23 cellular contexts compared by ENCODE assay signal in genomic region chr1:40105028-40105427, GRCh38. TPM values are rescaled to one million over a fixed set of nuclear protein-coding genes. Genes with fewer than 3 reads are reported as not detected.
A peak's percentile ranks its signal among the peaks of the same experiment; 100 is the strongest.
DNase-seq lines count a peak whose midpoint lies in the region; ATAC-seq and TF ChIP-seq lines count a peak whose summit lies in the region.
"Had no signal": no experiment of that assay in that cellular context is flagged by ENCODE, and none has a peak within 500 bp of the region (broad histone marks: within the 10 kb centered on the region; RNA-seq: fewer than 3 reads in every experiment).

No MANE protein-coding gene starts in this region.

- H3K9me3 ChIP-seq in OCI-LY3 (ENCODE audit: insufficient read depth, low read length), result no peaks in the 10 kb centered on the region
- H3K9me3 ChIP-seq: BE2C had no signal

- H3K27ac Mint-ChIP-seq in activated T-cell treated with anti-CD3 and anti-CD28 coated beads, Interleukin-2, amount 50 U/mL, for 24 hours, result peak overlapping the region; percentile 26
- no peak overlapping the region for H3K27ac Mint-ChIP-seq in stimulated activated effector memory CD8-positive, alpha-beta T cell treated with anti-CD3 and anti-CD28 coated beads, Interleukin-12 subunit alpha, Interleukin-12 subunit beta, amount 100 ng/mL, for 72 hours
- H3K27ac Mint-ChIP-seq: HFFc6 had no signal

- no peak overlapping the region for H3K4me3 ChIP-seq in OCI-LY3 (ENCODE audit: low read length)
- no peak overlapping the region for H3K4me3 ChIP-seq in dorsolateral prefrontal cortex
- H3K4me3 ChIP-seq: A549; BLaER1 treated with 17β-estradiol and CSF1 and Interleukin-3, amounts not matched to agents 10 nM and 100 nM; GM23248 had no signal

- H3K27me3 ChIP-seq in OCI-LY3 (ENCODE audit: low read depth, low read length) (no peaks in the 10 kb centered on the region), dorsolateral prefrontal cortex (no peaks in the 10 kb centered on the region)
- H3K27me3 ChIP-seq: BE2C; BLaER1 treated with 17β-estradiol and CSF1 and Interleukin-3, amounts not matched to agents 10 nM and 100 nM had no signal

- no peaks in the 10 kb centered on the region for H3K36me3 Mint-ChIP-seq in activated T-cell treated with anti-CD3 and anti-CD28 coated beads, Interleukin-2, amount 50 U/mL, for 24 hours (ENCODE audit: low read depth)
- no peaks in the 10 kb centered on the region for H3K36me3 Mint-ChIP-seq in stimulated activated effector memory CD8-positive, alpha-beta T cell treated with anti-CD3 and anti-CD28 coated beads, Interleukin-12 subunit alpha, Interleukin-12 subunit beta, amount 100 ng/mL, for 72 hours
- H3K36me3 Mint-ChIP-seq: CD14-positive monocyte had no signal

- peaks cover 16% of the 10 kb centered on the region for H3K27me3 Mint-ChIP-seq in activated T-cell treated with anti-CD3 and anti-CD28 coated beads, Interleukin-2, amount 50 U/mL, for 24 hours

- H3K27ac ChIP-seq in OCI-LY3 (ENCODE audit: low read length) (peak overlapping the region; percentile 32; the same call in 1 of the 2 replicates), dorsolateral prefrontal cortex (no peak overlapping the region)
- H3K27ac ChIP-seq: A549; BLaER1 treated with 17β-estradiol and CSF1 and Interleukin-3, amounts not matched to agents 10 nM and 100 nM; GM23248 had no signal

- no peaks in the 10 kb centered on the region for H4K20me1 ChIP-seq in OCI-LY3 (ENCODE audit: insufficient read depth, low read length)
- H4K20me1 ChIP-seq: BLaER1 treated with 17β-estradiol and CSF1 and Interleukin-3, amounts not matched to agents 10 nM and 100 nM had no signal

- no peaks in the 10 kb centered on the region for H3K36me3 ChIP-seq in OCI-LY3 (replicated peaks; ENCODE audit: low read depth, low read length)
- H3K36me3 ChIP-seq: BE2C; BLaER1 treated with 17β-estradiol and CSF1 and Interleukin-3, amounts not matched to agents 10 nM and 100 nM had no signal

- no peak overlapping the region for H3K9ac ChIP-seq in OCI-LY3 (ENCODE audit: low read length)
- H3K9ac ChIP-seq: BLaER1 treated with 17β-estradiol and CSF1 and Interleukin-3, amounts not matched to agents 10 nM and 100 nM; GM23248 had no signal

- H3K4me3 Mint-ChIP-seq in activated T-cell treated with anti-CD3 and anti-CD28 coated beads, Interleukin-2, amount 50 U/mL, for 24 hours, result no peak overlapping the region
- no peak overlapping the region for H3K4me3 Mint-ChIP-seq in stimulated activated effector memory CD8-positive, alpha-beta T cell treated with anti-CD3 and anti-CD28 coated beads, Interleukin-12 subunit alpha, Interleukin-12 subunit beta, amount 100 ng/mL, for 72 hours
- H3K4me3 Mint-ChIP-seq: CD14-positive monocyte; CD4-positive, alpha-beta memory T cell; HFFc6 had no signal

- no peak for DNase-seq in activated T-cell treated with anti-CD3 and anti-CD28 coated beads, Interleukin-2, amount 50 U/mL, for 24 hours
- no peak for DNase-seq in activated T-cell treated with anti-CD3 and anti-CD28 coated beads for 4 hours
- peak; percentile 44 for DNase-seq in CD1c-positive myeloid dendritic cell (ENCODE audit: extremely low spot score)
- no peak for DNase-seq in stimulated activated effector memory CD8-positive, alpha-beta T cell treated with anti-CD3 and anti-CD28 coated beads, Interleukin-12 subunit alpha, Interleukin-12 subunit beta, amount 100 ng/mL, for 72 hours (ENCODE audit: low spot score in 2 of 2)
- no peak for DNase-seq in dorsolateral prefrontal cortex
- DNase-seq in NCI-H510A treated with DMSO at 0.1 percent for 48 hours (lab: John Stamatoyannopoulos, UW), result no peak
- DNase-seq: 8988T; ACHN; AML-193; BE2C; Calu3; CD4-positive, alpha-beta memory T cell; COR-L47; DMS53; DMS79 treated with DMSO at 0.1 percent for 48 hours; GF-D8; GM23248; H7; HFFc6 had no signal

- TF ChIP-seq CTCF in OCI-LY3 (IDR thresholded peaks at IDR 0.05; ENCODE audit: low read depth, low read length) (no peak), dorsolateral prefrontal cortex (IDR thresholded peaks at IDR 0.05 in 54 of 56, conservative IDR thresholded peaks at IDR 0.05 in 2 of 56; ENCODE audit: low read depth in 1 of 56, partially characterized antibody in 56 of 56) (no peak)

- peaks cover 10% of the 10 kb centered on the region for H3K9me3 Mint-ChIP-seq in activated T-cell treated with anti-CD3 and anti-CD28 coated beads, Interleukin-2, amount 50 U/mL, for 24 hours
- H3K9me3 Mint-ChIP-seq in stimulated activated effector memory CD8-positive, alpha-beta T cell treated with anti-CD3 and anti-CD28 coated beads, Interleukin-12 subunit alpha, Interleukin-12 subunit beta, amount 100 ng/mL, for 72 hours, result peaks cover 6% of the 10 kb centered on the region

- H2AFZ ChIP-seq in OCI-LY3 (ENCODE audit: low read depth, low read length), result no peak overlapping the region
- H2AFZ ChIP-seq: GM23248 had no signal

- H3K4me2 ChIP-seq in OCI-LY3 (ENCODE audit: low read length), result peak overlapping the region; percentile 50
- H3K4me2 ChIP-seq: A549; BLaER1 treated with 17β-estradiol and CSF1 and Interleukin-3, amounts not matched to agents 10 nM and 100 nM had no signal

- intact Hi-C loops in dorsolateral prefrontal cortex (cut with DNase I), result no loop called here

- peak; percentile 88 for ATAC-seq in stimulated activated effector memory CD8-positive, alpha-beta T cell treated with anti-CD3 and anti-CD28 coated beads, Interleukin-12 subunit alpha, Interleukin-12 subunit beta, amount 100 ng/mL, for 72 hours
- ATAC-seq: A549 had no signal

- H3K79me2 ChIP-seq in OCI-LY3 (ENCODE audit: low read length), result no peaks in the 10 kb centered on the region

- peaks cover 12% of the 10 kb centered on the region for H3K4me1 ChIP-seq in OCI-LY3 (ENCODE audit: low read length)
- H3K4me1 ChIP-seq: A549; BE2C; BLaER1 treated with 17β-estradiol and CSF1 and Interleukin-3, amounts not matched to agents 10 nM and 100 nM had no signal

- peaks cover 7% of the 10 kb centered on the region for H3K4me1 Mint-ChIP-seq in activated T-cell treated with anti-CD3 and anti-CD28 coated beads, Interleukin-2, amount 50 U/mL, for 24 hours (ENCODE audit: low read depth)
- no peaks in the 10 kb centered on the region for H3K4me1 Mint-ChIP-seq in stimulated activated effector memory CD8-positive, alpha-beta T cell treated with anti-CD3 and anti-CD28 coated beads, Interleukin-12 subunit alpha, Interleukin-12 subunit beta, amount 100 ng/mL, for 72 hours
- H3K4me1 Mint-ChIP-seq: CD14-positive monocyte; CD4-positive, alpha-beta memory T cell had no signal

RNA-seq across cellular contexts. Expression of gene PPT1, which starts 8.0 kb away (rescaled TPM):
- total RNA-seq in dorsolateral prefrontal cortex, result 100 to 1,000 TPM in 97 of 120 experiments, 10 to 100 TPM in 23; 72.4 to 166 (median 118) TPM

RNA-seq across cellular contexts. Expression of gene RLF, which starts 56.2 kb away (rescaled TPM):
- total RNA-seq in dorsolateral prefrontal cortex, result 10 to 100 TPM; 21.4 to 38.0 (median 28.7) TPM
